ENCODE assay signal across 33 cellular contexts in genomic region chr13:91618315-91618714, GRCh38.
"Had no signal": no experiment of that assay in that cellular context is flagged by ENCODE, and none has a peak within 500 bp of the region (broad histone marks: within the 10 kb centered on the region; RNA-seq: fewer than 3 reads in every experiment).

No MANE protein-coding gene starts in this region.

- H3K27me3 ChIP-seq: adrenal gland, ascending aorta, body of pancreas, brain microvascular endothelial cell, breast epithelium, cardiac muscle cell had no signal

- H3K36me3 ChIP-seq: adrenal gland, ascending aorta, brain microvascular endothelial cell, breast epithelium, cardiac muscle cell had no signal

- H3K9me3 ChIP-seq: adrenal gland, ascending aorta, body of pancreas, breast epithelium had no signal

- H3K27ac ChIP-seq: adrenal gland, ascending aorta, body of pancreas, brain microvascular endothelial cell, breast epithelium, cardiac muscle cell had no signal

- ATAC-seq: activated naive CD4-positive, alpha-beta T cell treated with anti-CD3 and anti-CD28 coated beads, Interleukin-2, amount 50 U/mL, for 72 hours; activated naive CD8-positive, alpha-beta T cell treated with anti-CD3 and anti-CD28 coated beads, Interleukin-2, amount 50 U/mL, for 24 hours; activated T-cell treated with anti-CD3 and anti-CD28 coated beads, Interleukin-2, amount 50 U/mL, for 4 hours; activated T-cell treated with anti-CD3 and anti-CD28 coated beads, Interleukin-2, amount 50 U/mL, for 72 hours; activated T-helper 17 cell treated with anti-CD3 and anti-CD28 coated beads, Interleukin-2, amount 50 U/mL, for 72 hours; body of pancreas had no signal

- H3K4me3 ChIP-seq: adrenal gland, ascending aorta, body of pancreas, breast epithelium, cardiac muscle cell had no signal

- H3K4me1 ChIP-seq: adrenal gland, ascending aorta, body of pancreas, breast epithelium had no signal

- FAIRE-seq: astrocyte, bronchial epithelial cell had no signal

- DNase-seq: activated effector memory CD4-positive, alpha-beta T cell treated with anti-CD3 and anti-CD28 coated beads, Interleukin-2, amount 50 U/mL, for 16 hours; activated effector memory CD4-positive, alpha-beta T cell treated with Interleukin-2 at 50 U/mL for 16 hours; activated gamma-delta T cell; activated gamma-delta T cell treated with Interleukin-2 at 50 U/mL for 16 hours; activated naive CD4-positive, alpha-beta T cell; activated naive CD4-positive, alpha-beta T cell treated with anti-CD3 and anti-CD28 coated beads for 36 hours; activated naive CD4-positive, alpha-beta T cell treated with anti-CD3 and anti-CD28 coated beads, Interleukin-2, amount 10 ng/mL, durations not matched to agents 7 days and 5 days; activated naive CD4-positive, alpha-beta T cell treated with anti-CD3 and anti-CD28 coated beads, Interleukin-2, amount 50 U/mL, for 16 hours; activated naive CD4-positive, alpha-beta T cell treated with Interleukin-2 at 50 U/mL for 16 hours; activated naive CD8-positive, alpha-beta T cell treated with anti-CD3 and anti-CD28 coated beads for 36 hours; activated naive CD8-positive, alpha-beta T cell treated with anti-CD3 and anti-CD28 coated beads, Interleukin-2, amount 10 ng/mL, durations not matched to agents 7 days and 5 days; activated naive CD8-positive, alpha-beta T cell treated with anti-CD3 and anti-CD28 coated beads, Interleukin-2, amount 50 U/mL, for 24 hours; activated T-cell treated with anti-CD3 and anti-CD28 coated beads, Interleukin-2, amount 50 U/mL, for 24 hours; activated T-cell treated with anti-CD3 and anti-CD28 coated beads, Interleukin-2, amount 50 U/mL, for 4 hours; activated T-cell treated with anti-CD3 and anti-CD28 coated beads, Interleukin-2, amount 50 U/mL, for 48 hours; activated T-cell treated with anti-CD3 and anti-CD28 coated beads, Interleukin-2, amount 50 U/mL, for 72 hours; adrenal gland; amniotic stem cell; amygdala; anterior cingulate cortex; aorta; body of pancreas; brain microvascular endothelial cell; caudate nucleus; central memory CD4-positive, alpha-beta T cell; cerebellar nuclear complex had no signal
